ENCODE assay signal across 9 cellular contexts in genomic region chrX:140572724-140573123, GRCh38.
A peak's percentile ranks its signal among the peaks of the same experiment; 100 is the strongest.
DNase-seq lines count a peak whose midpoint lies in the region; TF ChIP-seq lines count a peak whose summit lies in the region.
"Had no signal": no experiment of that assay in that cellular context is flagged by ENCODE, and none has a peak within 500 bp of the region (broad histone marks: within the 10 kb centered on the region; RNA-seq: fewer than 3 reads in every experiment).

No MANE protein-coding gene starts in this region.

- H3K36me3 ChIP-seq in GM23248 (ENCODE audit: low read depth) (no peaks in the 10 kb centered on the region), ascending aorta (no peaks in the 10 kb centered on the region)
- H3K36me3 ChIP-seq: thoracic aorta had no signal

- 0% methylated on average over 1 of the region's 1 CpG for WGBS in GM23248 (ENCODE audit: low coverage in 1 of 2, low lambda C conversion rate in 2 of 2, missing lambda C conversion rate in 2 of 2), 2 experiments

- intact Hi-C loops in ascending aorta (cut with DNase I) = loop anchor here (10.0 kb wide), 1 partner anchor 162 kb away; no protein-coding TSS in a partner anchor

- no peak overlapping the region for H3K4me2 ChIP-seq in GM23248 (ENCODE audit: unreplicated experiment)

- H3K79me2 ChIP-seq in GM23248 (ENCODE audit: insufficient read depth) = no peaks in the 10 kb centered on the region

- H3F3A ChIP-seq in GM23248 (ENCODE audit: insufficient read depth) = no peaks in the 10 kb centered on the region

- no peak overlapping the region for H3K4me3 ChIP-seq in GM23248
- no peak overlapping the region for H3K4me3 ChIP-seq in ascending aorta
- H3K4me3 ChIP-seq: thoracic aorta had no signal

- H4K20me1 ChIP-seq in GM23248 (ENCODE audit: insufficient read depth) = no peaks in the 10 kb centered on the region

- no peak overlapping the region for H3K27ac ChIP-seq in GM23248
- H3K27ac ChIP-seq in ascending aorta = no peak overlapping the region
- H3K27ac ChIP-seq: thoracic aorta had no signal

- H3K9ac ChIP-seq in GM23248 = no peak overlapping the region

- no peaks in the 10 kb centered on the region for H3K9me2 ChIP-seq in GM23248 (ENCODE audit: insufficient read depth)

- H3K4me1 ChIP-seq in GM23248 (ENCODE audit: insufficient read depth) (no peaks in the 10 kb centered on the region), ascending aorta (no peaks in the 10 kb centered on the region)

- no peaks in the 10 kb centered on the region for H3K9me3 ChIP-seq in GM23248 (ENCODE audit: low read depth)
- no peaks in the 10 kb centered on the region for H3K9me3 ChIP-seq in ascending aorta
- H3K9me3 ChIP-seq: thoracic aorta had no signal

- H3K27me3 ChIP-seq in GM23248 (replicated peaks; ENCODE audit: insufficient read depth) = no peaks in the 10 kb centered on the region
- no peaks in the 10 kb centered on the region for H3K27me3 ChIP-seq in ascending aorta

- peak in 2 of 3 experiments; percentile 20 to 52 for TF ChIP-seq CTCF in ascending aorta (IDR thresholded peaks at IDR 0.05)

- in situ Hi-C loops in GM23248 (cut with MboI) = no loop called here

- peak in 2 of 3 donors; percentile 1 to 18 for DNase-seq in stimulated activated CD4-positive, alpha-beta T cell treated with anti-CD3 and anti-CD28 coated beads, Interleukin-12 subunit alpha, Interleukin-12 subunit beta, amount 100 ng/mL, for 48 hours (ENCODE audit: low read depth in 2 of 3, low spot score in 1 of 3)
- DNase-seq in stimulated activated CD4-positive, alpha-beta T cell treated with anti-CD3 and anti-CD28 coated beads, Interleukin-4, amount 100 ng/mL, for 24 hours = no peak
- peak; percentile 42 for DNase-seq in GM23248
- peak; percentile 17 for DNase-seq in LoVo (ENCODE audit: low spot score)
- DNase-seq in ascending aorta (ENCODE audit: low spot score in 2 of 2) = no peak
- peak; percentile 43 for DNase-seq in kidney tubule cell (ENCODE audit: low spot score)
- DNase-seq in GM19238 (ENCODE audit: insufficient read length, low spot score) = no peak
- DNase-seq in activated gamma-delta T cell treated with Interleukin-2 at 50 U/mL for 16 hours = no peak

- no peak overlapping the region for H2AFZ ChIP-seq in GM23248

Comparison
In these comparisons a context has a peak if more than half of its experiments do, and no peak if none do; other contexts are left out.
1. DNase-seq: peak in stimulated activated CD4-positive, alpha-beta T cell treated with anti-CD3 and anti-CD28 coated beads, Interleukin-12 subunit alpha, Interleukin-12 subunit beta, amount 100 ng/mL, for 48 hours (2 of 3), GM23248 (single experiment), LoVo (single experiment) and kidney tubule cell (single experiment); none in stimulated activated CD4-positive, alpha-beta T cell treated with anti-CD3 and anti-CD28 coated beads, Interleukin-4, amount 100 ng/mL, for 24 hours (single experiment), ascending aorta (0 of 2), GM19238 (single experiment) and activated gamma-delta T cell treated with Interleukin-2 at 50 U/mL for 16 hours (single experiment).